In the genomic region with DNA sequence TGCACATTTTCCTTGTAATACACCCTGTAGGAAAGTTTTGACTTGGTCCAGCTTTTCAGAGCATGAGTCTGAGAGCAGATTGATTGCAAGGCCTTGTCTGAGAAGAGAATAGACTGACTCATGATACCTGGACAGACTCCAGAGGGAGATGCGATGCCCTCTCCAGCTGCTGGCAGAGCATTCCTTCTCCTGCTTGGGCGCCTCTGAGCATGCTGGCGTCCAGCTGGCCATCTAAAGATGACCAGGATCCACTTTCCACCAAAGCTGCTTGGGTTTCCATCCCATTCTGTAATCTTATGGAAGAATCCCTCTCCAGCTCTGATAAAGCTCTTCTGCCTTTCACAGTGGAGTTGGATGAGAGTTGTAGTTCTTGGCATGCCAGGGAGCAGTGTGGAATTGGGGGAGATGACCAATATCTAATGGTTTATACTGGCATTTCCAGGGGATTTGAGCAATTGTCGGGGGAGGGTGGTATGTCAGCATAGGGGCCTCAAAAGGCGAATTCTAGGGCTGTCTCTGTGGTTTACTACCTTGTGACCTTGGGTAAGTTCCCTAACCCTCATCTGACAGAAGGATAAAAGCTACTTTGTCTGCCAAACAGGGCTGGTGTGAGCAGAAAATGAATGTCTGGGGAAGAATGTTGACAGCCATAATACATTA, we compare ENCODE assay signal across 7 cellular contexts. TPM values are rescaled to one million over a fixed set of nuclear protein-coding genes. Genes with fewer than 3 reads are reported as not detected.
A peak's percentile ranks its signal among the peaks of the same experiment; 100 is the strongest.
DNase-seq lines count a peak whose midpoint lies in the region; ATAC-seq and TF ChIP-seq lines count a peak whose summit lies in the region.

No MANE protein-coding gene starts in this region.

- peak; percentile 32 to 74 for DNase-seq in foreskin keratinocyte
- peak; percentile 59 for DNase-seq in skeletal muscle cell (ENCODE audit: low read depth)
- no peak for DNase-seq in NCI-H748 (lab: John Stamatoyannopoulos, UW; ENCODE audit: unreplicated experiment)

- H3K27ac ChIP-seq in HEK293 (ENCODE audit: extremely low read depth, low read depth, low read length) (no peak overlapping the region; the same call in 1 of the 2 replicates), foreskin keratinocyte (no peak overlapping the region)

- H3K4me1 ChIP-seq in HEK293 (ENCODE audit: control insufficient read depth, insufficient read depth, low read length) (0 out of 2 replicates have a peak, but pooled peaks cover 2% of the 10 kb centered on the region), foreskin keratinocyte (peaks cover 13% of the 10 kb centered on the region)

- H3K4me3 ChIP-seq in HEK293 (ENCODE audit: low read depth, low read length) (no peak overlapping the region), WI38 (ENCODE audit: low read depth, low read length) (peak overlapping the region; percentile 63), skeletal muscle cell (ENCODE audit: low read depth, low read length) (no peak overlapping the region)

- ATAC-seq in foreskin keratinocyte (peak; percentile 76), GM19397 (IDR thresholded peaks at IDR 0.05; ENCODE audit: unreplicated experiment) (no peak), HG03432 (IDR thresholded peaks at IDR 0.05; ENCODE audit: unreplicated experiment) (no peak)

- H3K9me3 ChIP-seq in HEK293 (ENCODE audit: control insufficient read depth, insufficient read depth, low read depth, low read length): no peaks in the 10 kb centered on the region

- H3K27me3 ChIP-seq in foreskin keratinocyte: no peaks in the 10 kb centered on the region

- H3K36me3 ChIP-seq in HEK293 (ENCODE audit: control insufficient read depth in 2 of 2, insufficient read depth in 1 of 2, low read length in 2 of 2): peaks cover 0 to 12% of the 10 kb centered on the region in 2 experiments; a peak in 2 of 3 replicates

- TF ChIP-seq CTCF in HEK293 (tag by site-specific recombination; IDR thresholded peaks at IDR 0.05) (no peak), WI38 (IDR thresholded peaks at IDR 0.05; ENCODE audit: low read depth, low read length) (no peak), foreskin keratinocyte (conservative IDR thresholded peaks at IDR 0.05) (no peak)

- CTCF ChIA-PET in HEK293 (lab: Yijun Ruan, JAX): interaction anchor here (1.0 kb wide), 1 partner anchor 11 kb away, joined by 3 read pairs; no protein-coding TSS in a partner anchor

- POLR2A ChIA-PET in HEK293 (lab: Yijun Ruan, JAX): interaction anchor here (1.5 kb wide), 1 partner anchor 11 kb away, joined by 3 read pairs; no protein-coding TSS in a partner anchor

TF ChIP-seq in HEK293, 187 proteins besides CTCF, POLR2A, EP300 and RAD21:
- no peak for TF ChIP-seq ZNF707 (tag by site-specific recombination; IDR thresholded peaks at IDR 0.05)
- TF ChIP-seq, protein P1, sequence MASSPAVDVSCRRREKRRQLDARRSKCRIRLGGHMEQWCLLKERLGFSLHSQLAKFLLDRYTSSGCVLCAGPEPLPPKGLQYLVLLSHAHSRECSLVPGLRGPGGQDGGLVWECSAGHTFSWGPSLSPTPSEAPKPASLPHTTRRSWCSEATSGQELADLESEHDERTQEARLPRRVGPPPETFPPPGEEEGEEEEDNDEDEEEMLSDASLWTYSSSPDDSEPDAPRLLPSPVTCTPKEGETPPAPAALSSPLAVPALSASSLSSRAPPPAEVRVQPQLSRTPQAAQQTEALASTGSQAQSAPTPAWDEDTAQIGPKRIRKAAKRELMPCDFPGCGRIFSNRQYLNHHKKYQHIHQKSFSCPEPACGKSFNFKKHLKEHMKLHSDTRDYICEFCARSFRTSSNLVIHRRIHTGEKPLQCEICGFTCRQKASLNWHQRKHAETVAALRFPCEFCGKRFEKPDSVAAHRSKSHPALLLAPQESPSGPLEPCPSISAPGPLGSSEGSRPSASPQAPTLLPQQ (tag by site-specific recombination; IDR thresholded peaks at IDR 0.05): no peak
- TF ChIP-seq BCL11A (tag by site-specific recombination; IDR thresholded peaks at IDR 0.05; ENCODE audit: low read depth): no peak
- TF ChIP-seq ZNF221 (tag by site-specific recombination; IDR thresholded peaks at IDR 0.05; ENCODE audit: borderline replicate concordance): no peak
- TF ChIP-seq, protein P2, sequence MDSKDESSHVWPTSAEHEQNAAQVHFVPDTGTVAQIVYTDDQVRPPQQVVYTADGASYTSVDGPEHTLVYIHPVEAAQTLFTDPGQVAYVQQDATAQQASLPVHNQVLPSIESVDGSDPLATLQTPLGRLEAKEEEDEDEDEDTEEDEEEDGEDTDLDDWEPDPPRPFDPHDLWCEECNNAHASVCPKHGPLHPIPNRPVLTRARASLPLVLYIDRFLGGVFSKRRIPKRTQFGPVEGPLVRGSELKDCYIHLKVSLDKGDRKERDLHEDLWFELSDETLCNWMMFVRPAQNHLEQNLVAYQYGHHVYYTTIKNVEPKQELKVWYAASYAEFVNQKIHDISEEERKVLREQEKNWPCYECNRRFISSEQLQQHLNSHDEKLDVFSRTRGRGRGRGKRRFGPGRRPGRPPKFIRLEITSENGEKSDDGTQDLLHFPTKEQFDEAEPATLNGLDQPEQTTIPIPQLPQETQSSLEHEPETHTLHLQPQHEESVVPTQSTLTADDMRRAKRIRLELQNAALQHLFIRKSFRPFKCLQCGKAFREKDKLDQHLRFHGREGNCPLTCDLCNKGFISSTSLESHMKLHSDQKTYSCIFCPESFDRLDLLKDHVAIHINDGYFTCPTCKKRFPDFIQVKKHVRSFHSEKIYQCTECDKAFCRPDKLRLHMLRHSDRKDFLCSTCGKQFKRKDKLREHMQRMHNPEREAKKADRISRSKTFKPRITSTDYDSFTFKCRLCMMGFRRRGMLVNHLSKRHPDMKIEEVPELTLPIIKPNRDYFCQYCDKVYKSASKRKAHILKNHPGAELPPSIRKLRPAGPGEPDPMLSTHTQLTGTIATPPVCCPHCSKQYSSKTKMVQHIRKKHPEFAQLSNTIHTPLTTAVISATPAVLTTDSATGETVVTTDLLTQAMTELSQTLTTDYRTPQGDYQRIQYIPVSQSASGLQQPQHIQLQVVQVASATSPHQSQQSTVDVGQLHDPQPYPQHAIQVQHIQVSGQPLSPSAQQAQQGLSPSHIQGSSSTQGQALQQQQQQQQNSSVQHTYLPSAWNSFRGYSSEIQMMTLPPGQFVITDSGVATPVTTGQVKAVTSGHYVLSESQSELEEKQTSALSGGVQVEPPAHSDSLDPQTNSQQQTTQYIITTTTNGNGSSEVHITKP (tag by site-specific recombination; IDR thresholded peaks at IDR 0.05): peak; percentile 91
- no peak for TF ChIP-seq ZXDB (tag by site-specific recombination; IDR thresholded peaks at IDR 0.05)
- no peak for TF ChIP-seq SP2 (tag by site-specific recombination; IDR thresholded peaks at IDR 0.05)
- no peak for TF ChIP-seq YY2 (tag by site-specific recombination; IDR thresholded peaks at IDR 0.05)
- peak; percentile 42 for TF ChIP-seq ZBTB17 (tag by site-specific recombination; IDR thresholded peaks at IDR 0.05)
- no peak for TF ChIP-seq ZNF549 (tag by site-specific recombination; IDR thresholded peaks at IDR 0.05)
- TF ChIP-seq OVOL3 (tag by site-specific recombination; IDR thresholded peaks at IDR 0.05): no peak
- TF ChIP-seq, protein P3, sequence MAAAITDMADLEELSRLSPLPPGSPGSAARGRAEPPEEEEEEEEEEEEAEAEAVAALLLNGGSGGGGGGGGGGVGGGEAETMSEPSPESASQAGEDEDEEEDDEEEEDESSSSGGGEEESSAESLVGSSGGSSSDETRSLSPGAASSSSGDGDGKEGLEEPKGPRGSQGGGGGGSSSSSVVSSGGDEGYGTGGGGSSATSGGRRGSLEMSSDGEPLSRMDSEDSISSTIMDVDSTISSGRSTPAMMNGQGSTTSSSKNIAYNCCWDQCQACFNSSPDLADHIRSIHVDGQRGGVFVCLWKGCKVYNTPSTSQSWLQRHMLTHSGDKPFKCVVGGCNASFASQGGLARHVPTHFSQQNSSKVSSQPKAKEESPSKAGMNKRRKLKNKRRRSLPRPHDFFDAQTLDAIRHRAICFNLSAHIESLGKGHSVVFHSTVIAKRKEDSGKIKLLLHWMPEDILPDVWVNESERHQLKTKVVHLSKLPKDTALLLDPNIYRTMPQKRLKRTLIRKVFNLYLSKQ (tag by site-specific recombination; IDR thresholded peaks at IDR 0.05; ENCODE audit: borderline replicate concordance): no peak
- TF ChIP-seq WT1 (tag by site-specific recombination; IDR thresholded peaks at IDR 0.05): no peak
- no peak for TF ChIP-seq ZNF654 (tag by site-specific recombination; IDR thresholded peaks at IDR 0.05; ENCODE audit: low read depth)
- TF ChIP-seq ZNF157 (tag by site-specific recombination; IDR thresholded peaks at IDR 0.05): no peak
- no peak for TF ChIP-seq ZNF596 (tag by site-specific recombination; IDR thresholded peaks at IDR 0.05)

RNA-seq across cellular contexts. Expression of a gene that starts 19.5 kb away (rescaled TPM):
- total RNA-seq in foreskin keratinocyte: 126 and 127 TPM in 2 replicates
- polyA plus RNA-seq in foreskin keratinocyte: 104 and 119 TPM in 2 replicates

RNA-seq across cellular contexts. Expression of a gene that starts 34.3 kb away (rescaled TPM):
- total RNA-seq in foreskin keratinocyte: 12.9 and 14.1 TPM in 2 replicates
- polyA plus RNA-seq in foreskin keratinocyte: 10.4 and 11.3 TPM in 2 replicates

RNA-seq across cellular contexts. Expression of a gene that starts 50.6 kb away (rescaled TPM):
- total RNA-seq in foreskin keratinocyte: not detected in 2 replicates
- 0.02 TPM in 1 of 2 replicates, not detected in the other for polyA plus RNA-seq in foreskin keratinocyte

RNA-seq across cellular contexts. Expression of a gene that starts 53.9 kb away (rescaled TPM):
- 61.2 and 67.6 TPM in 2 replicates for total RNA-seq in foreskin keratinocyte
- polyA plus RNA-seq in foreskin keratinocyte: 54.6 and 58.4 TPM in 2 replicates
